In genomic region chr2:205721057-205721767, GRCh38 we compare ENCODE assay signal across 8 cellular contexts. TPM values are rescaled to one million over a fixed set of nuclear protein-coding genes. Genes with fewer than 3 reads are reported as not detected.
DNase-seq lines count a peak whose midpoint lies in the region; ATAC-seq, FAIRE-seq and TF ChIP-seq lines count a peak whose summit lies in the region.

No MANE protein-coding gene starts in this region.

- H3K4me3 ChIP-seq in AG10803 (ENCODE audit: low read length): no peak overlapping the region
- H3K4me3 ChIP-seq in RWPE2 (ENCODE audit: severe bottlenecking): no peak overlapping the region
- H3K4me3 ChIP-seq in keratinocyte (ENCODE audit: control insufficient read depth in 2 of 3, extremely low read depth in 1 of 3, insufficient read depth in 2 of 3, low read depth in 1 of 3, low read length in 3 of 3): no peak overlapping the region
- H3K4me3 ChIP-seq in MM.1S (ENCODE audit: low read length): no peak overlapping the region
- H3K4me3 ChIP-seq in gastrocnemius medialis: no peak overlapping the region

- TF ChIP-seq CTCF in AG10803 (conservative IDR thresholded peaks at IDR 0.05; ENCODE audit: low read length) (peak; percentile 39), RWPE2 (IDR thresholded peaks at IDR 0.05; ENCODE audit: poor library complexity, severe bottlenecking) (peak; percentile 15), keratinocyte (optimal IDR thresholded peaks at IDR 0.05 in 1 of 3, IDR thresholded peaks at IDR 0.05 in 1 of 3, conservative IDR thresholded peaks at IDR 0.05 in 1 of 3; ENCODE audit: extremely low read depth in 1 of 3, insufficient read depth in 2 of 3, low read length in 3 of 3) (peak; percentile 25 to 44 (median 40)), MM.1S (IDR thresholded peaks at IDR 0.05; ENCODE audit: low read length) (no peak), gastrocnemius medialis (IDR thresholded peaks at IDR 0.05 in 4 of 5, conservative IDR thresholded peaks at IDR 0.05 in 1 of 5) (no peak)

- dilution Hi-C loops in keratinocyte (cut with MboI; ENCODE audit: extremely low pct_ligation_motif_present, low sequenced_read_pairs): no loop called here

- TF ChIP-seq POLR2A in gastrocnemius medialis (IDR thresholded peaks at IDR 0.05): no peak

- no peaks in the 10 kb centered on the region for H3K4me1 ChIP-seq in RWPE2 (ENCODE audit: insufficient read depth, poor library complexity, severe bottlenecking)
- no peaks in the 10 kb centered on the region for H3K4me1 ChIP-seq in keratinocyte (ENCODE audit: control insufficient read depth, extremely low read depth, insufficient read depth, low read length)
- H3K4me1 ChIP-seq in MM.1S (ENCODE audit: low read length): no peaks in the 10 kb centered on the region
- H3K4me1 ChIP-seq in gastrocnemius medialis: no peaks in the 10 kb centered on the region

- in situ Hi-C loops in gastrocnemius medialis (cut with MboI; ENCODE audit: low sequenced_read_pairs in 4 of 4): no loop called here

- H3K4me2 ChIP-seq in keratinocyte (ENCODE audit: control insufficient read depth, extremely low read depth, insufficient read depth, low read depth, low read length) (no peak overlapping the region), MM.1S (ENCODE audit: low read depth, low read length) (no peak overlapping the region)

- H2AFZ ChIP-seq in keratinocyte (ENCODE audit: control insufficient read depth, low read length) (no peak overlapping the region), MM.1S (ENCODE audit: low read length) (no peak overlapping the region)

- H4K20me1 ChIP-seq in keratinocyte (ENCODE audit: control insufficient read depth, extremely low read depth, insufficient read depth, low read length) (no peaks in the 10 kb centered on the region), MM.1S (ENCODE audit: insufficient read depth, low read length) (no peaks in the 10 kb centered on the region)

- peaks cover 11% of the 10 kb centered on the region; the same call in 1 of the 2 replicates for H3K36me3 ChIP-seq in RWPE2 (ENCODE audit: low read depth)
- H3K36me3 ChIP-seq in keratinocyte (ENCODE audit: control insufficient read depth in 2 of 2, extremely low read depth in 1 of 2, insufficient read depth in 2 of 2, low read length in 2 of 2): peaks cover 6 to 30% of the 10 kb centered on the region in 2 experiments
- H3K36me3 ChIP-seq in MM.1S (replicated peaks; ENCODE audit: insufficient read depth, low read length): no peaks in the 10 kb centered on the region
- H3K36me3 ChIP-seq in gastrocnemius medialis: no peaks in the 10 kb centered on the region

- H3K9me1 ChIP-seq in keratinocyte (ENCODE audit: control insufficient read depth, extremely low read depth, insufficient read depth, low read length): no peaks in the 10 kb centered on the region

- H3K9me2 ChIP-seq in MM.1S (replicated peaks; ENCODE audit: insufficient read depth, low read length): no peaks in the 10 kb centered on the region

- no peaks in the 10 kb centered on the region for H3F3A ChIP-seq in MM.1S (ENCODE audit: insufficient read depth, low read length)

- no peak overlapping the region for H3K9ac ChIP-seq in keratinocyte (ENCODE audit: control insufficient read depth, extremely low read depth, insufficient read depth, low read length)
- H3K9ac ChIP-seq in MM.1S (ENCODE audit: low read length): no peak overlapping the region

- no peak for DNase-seq in AG10803 (ENCODE audit: low read depth)
- no peak for DNase-seq in RWPE2 (ENCODE audit: low spot score)
- DNase-seq in keratinocyte (ENCODE audit: low read depth, low spot score): no peak
- DNase-seq in MM.1S: no peak
- no peak for DNase-seq in gastrocnemius medialis

- H3K9me3 ChIP-seq in RWPE2 (ENCODE audit: severe bottlenecking): no peaks in the 10 kb centered on the region
- H3K9me3 ChIP-seq in keratinocyte (ENCODE audit: control insufficient read depth, low read depth, low read length): no peaks in the 10 kb centered on the region
- no peaks in the 10 kb centered on the region for H3K9me3 ChIP-seq in MM.1S (replicated peaks; ENCODE audit: insufficient read depth, low read length)
- no peaks in the 10 kb centered on the region for H3K9me3 ChIP-seq in gastrocnemius medialis

- FAIRE-seq in keratinocyte (lab: Jason Lieb, UNC): no peak

- H3K27ac ChIP-seq in RWPE2 (ENCODE audit: poor library complexity, severe bottlenecking) (no peak overlapping the region), keratinocyte (ENCODE audit: control insufficient read depth, insufficient read depth, low read length) (no peak overlapping the region), MM.1S (ENCODE audit: low read length) (no peak overlapping the region), gastrocnemius medialis (no peak overlapping the region)

- H3K27me3 ChIP-seq in RWPE2 (ENCODE audit: insufficient read depth, poor library complexity, severe bottlenecking) (no peaks in the 10 kb centered on the region), keratinocyte (ENCODE audit: control insufficient read depth, extremely low read depth, insufficient read depth, low read length) (no peaks in the 10 kb centered on the region), MM.1S (replicated peaks; ENCODE audit: insufficient read depth, low read length) (no peaks in the 10 kb centered on the region), gastrocnemius medialis (no peaks in the 10 kb centered on the region)

- ATAC-seq in GM19328 (IDR thresholded peaks at IDR 0.05; ENCODE audit: unreplicated experiment) (peak; percentile 50), RWPE2 (ENCODE audit: low read depth) (peak; percentile 25; the same call in 1 of the 3 replicates), gastrocnemius medialis (no peak), HG03520 (IDR thresholded peaks at IDR 0.05; ENCODE audit: unreplicated experiment) (no peak), HG03565 (IDR thresholded peaks at IDR 0.05; ENCODE audit: unreplicated experiment) (no peak)

- H3K79me2 ChIP-seq in keratinocyte (ENCODE audit: control insufficient read depth, insufficient read depth, low read length): no peaks in the 10 kb centered on the region
- no peaks in the 10 kb centered on the region for H3K79me2 ChIP-seq in MM.1S (ENCODE audit: low read length)

- intact Hi-C loops in gastrocnemius medialis (cut with DNase I; ENCODE audit: low total_unique reads): no loop called here

RNA-seq across cellular contexts. Expression of gene NRP2, which starts 38.9 kb away (rescaled TPM):
- polyA plus RNA-seq in keratinocyte: 9.1 to 20.6 TPM (median 20.6 TPM) in 3 replicates
- polyA plus RNA-seq in keratinocyte (2011; ENCODE audit: low read depth): 19.9 TPM
- 4.6 and 8.2 TPM in 2 replicates for polyA plus RNA-seq in keratinocyte (2011; cell fraction: cytosol; rRNA removed)
- polyA plus RNA-seq in keratinocyte (2011; cell fraction: nucleus; rRNA removed): 30.5 and 32.6 TPM in 2 replicates
- 14.4 and 18.2 TPM in 2 replicates for polyA plus RNA-seq in keratinocyte (2012; ENCODE audit: low replicate concordance)
- polyA minus RNA-seq in keratinocyte: 21.0 to 56.7 TPM (median 47.5 TPM) in 3 replicates
- 8.6 TPM for polyA minus RNA-seq in keratinocyte (2011; cell fraction: cytosol; rRNA and poly(A)+ RNA removed)
- polyA minus RNA-seq in keratinocyte (2011; cell fraction: nucleus; rRNA and poly(A)+ RNA removed): 30.6 and 49.4 TPM in 2 replicates
- total RNA-seq in gastrocnemius medialis: 1 to 10 TPM; 1.6 to 4.1 (median 2.2) TPM

Comparison
In these comparisons a context has a peak if more than half of its experiments do, and no peak if none do; other contexts are left out.
1. CTCF ChIP-seq: peak in AG10803 (single experiment), RWPE2 (single experiment) and keratinocyte (3 of 3); none in MM.1S (single experiment) and gastrocnemius medialis (0 of 5).
2. ATAC-seq: peak in GM19328 (single experiment) and RWPE2 (single experiment); none in gastrocnemius medialis (0 of 2), HG03520 (single experiment) and HG03565 (single experiment).